8 cellular contexts compared by ENCODE assay signal in the genomic region with DNA sequence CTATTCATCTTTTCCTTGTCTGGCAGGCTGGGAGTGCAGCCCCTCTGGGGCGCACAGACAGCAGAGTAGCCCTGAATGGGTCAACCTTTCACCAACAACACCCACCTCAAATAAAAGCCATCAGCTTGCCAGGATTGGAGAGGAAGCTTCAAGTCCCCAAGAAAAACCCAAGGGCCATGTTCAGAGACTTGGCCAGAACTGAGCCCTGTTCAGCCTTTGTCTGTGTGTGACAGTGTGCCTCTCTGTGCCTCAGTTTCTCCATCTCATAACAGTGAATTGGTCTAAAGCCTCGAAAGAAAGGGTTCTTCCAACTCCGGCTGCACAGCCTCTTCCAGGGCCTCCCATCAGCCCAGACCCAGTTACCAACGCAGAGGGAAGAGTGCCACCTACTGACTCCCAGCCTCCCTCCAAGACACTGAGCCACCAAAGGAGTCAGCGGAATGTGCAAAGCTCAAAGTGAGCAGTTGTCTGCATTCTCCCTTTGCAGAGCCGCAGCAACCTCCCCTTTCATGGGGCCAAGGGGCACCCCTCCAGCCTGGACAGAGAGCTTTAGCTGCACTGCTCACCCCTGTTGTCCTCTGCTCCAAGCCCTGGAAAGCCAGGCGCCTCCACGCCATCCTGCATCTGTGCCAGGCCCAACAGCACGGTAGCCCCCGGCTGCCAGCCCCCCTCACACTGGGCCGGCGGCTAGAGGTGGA.
DNase-seq lines count a peak whose midpoint lies in the region; ATAC-seq and TF ChIP-seq lines count a peak whose summit lies in the region.

No MANE protein-coding gene starts in this region.

- H3K27ac Mint-ChIP-seq in activated T-helper 1 cell treated with anti-CD3 and anti-CD28 coated beads, Interleukin-12 subunit alpha, Interleukin-12 subunit beta, Interleukin-2, Interleukin-4 antibody, amounts not matched to agents 30 ng/mL and 10 ng/mL and 1 ng/mL, durations not matched to agents 14 hours and 24 hours and 36 hours, result no peak overlapping the region

- H3K36me3 Mint-ChIP-seq in activated T-helper 1 cell treated with anti-CD3 and anti-CD28 coated beads, Interleukin-12 subunit alpha, Interleukin-12 subunit beta, Interleukin-2, Interleukin-4 antibody, amounts not matched to agents 30 ng/mL and 10 ng/mL and 1 ng/mL, durations not matched to agents 14 hours and 24 hours and 36 hours (ENCODE audit: low read depth), result no peaks in the 10 kb centered on the region

- H3K9me3 Mint-ChIP-seq in activated T-helper 1 cell treated with anti-CD3 and anti-CD28 coated beads, Interleukin-12 subunit alpha, Interleukin-12 subunit beta, Interleukin-2, Interleukin-4 antibody, amounts not matched to agents 30 ng/mL and 10 ng/mL and 1 ng/mL, durations not matched to agents 14 hours and 24 hours and 36 hours, result no peaks in the 10 kb centered on the region

- H3K4me3 Mint-ChIP-seq in activated T-helper 1 cell treated with anti-CD3 and anti-CD28 coated beads, Interleukin-12 subunit alpha, Interleukin-12 subunit beta, Interleukin-2, Interleukin-4 antibody, amounts not matched to agents 30 ng/mL and 10 ng/mL and 1 ng/mL, durations not matched to agents 14 hours and 24 hours and 36 hours, result no peak overlapping the region

- DNase-seq in A172 (ENCODE audit: low spot score) (peak; percentile 55), GM12865 (ENCODE audit: low read depth) (peak; percentile 59), NCI-H446 treated with DMSO at 0.1 percent for 48 hours (lab: John Stamatoyannopoulos, UW) (peak; percentile 60), cardiac fibroblast (ENCODE audit: low read depth in 2 of 2) (peak; percentile 55 to 77), left lobe of liver (ENCODE audit: low spot score) (peak; percentile 56), ureter (ENCODE audit: low spot score) (peak; percentile 67), COLO668 (lab: John Stamatoyannopoulos, UW; ENCODE audit: unreplicated experiment) (no peak)
- DNase-seq in activated T-helper 1 cell treated with anti-CD3 and anti-CD28 coated beads, Interleukin-12 subunit alpha, Interleukin-12 subunit beta, Interleukin-2, Interleukin-4 antibody, amounts not matched to agents 30 ng/mL and 10 ng/mL and 1 ng/mL, durations not matched to agents 14 hours and 24 hours and 36 hours (ENCODE audit: low spot score), result no peak

- TF ChIP-seq CTCF in GM12865 (IDR thresholded peaks at IDR 0.05; ENCODE audit: insufficient read depth, low read depth, low read length, missing control alignments), result peak; percentile 72
- peak; percentile 56 for TF ChIP-seq CTCF in cardiac fibroblast (IDR thresholded peaks at IDR 0.05; ENCODE audit: low read depth, low read length)

- no peaks in the 10 kb centered on the region for H3K4me1 Mint-ChIP-seq in activated T-helper 1 cell treated with anti-CD3 and anti-CD28 coated beads, Interleukin-12 subunit alpha, Interleukin-12 subunit beta, Interleukin-2, Interleukin-4 antibody, amounts not matched to agents 30 ng/mL and 10 ng/mL and 1 ng/mL, durations not matched to agents 14 hours and 24 hours and 36 hours (ENCODE audit: low read depth)

- H3K4me3 ChIP-seq in GM12865 (ENCODE audit: low read depth, low read length), result no peak overlapping the region
- no peak overlapping the region for H3K4me3 ChIP-seq in cardiac fibroblast (replicated peaks in 1 of 2; ENCODE audit: low read depth in 2 of 2, low read length in 2 of 2)

- no peaks in the 10 kb centered on the region for H3K27me3 Mint-ChIP-seq in activated T-helper 1 cell treated with anti-CD3 and anti-CD28 coated beads, Interleukin-12 subunit alpha, Interleukin-12 subunit beta, Interleukin-2, Interleukin-4 antibody, amounts not matched to agents 30 ng/mL and 10 ng/mL and 1 ng/mL, durations not matched to agents 14 hours and 24 hours and 36 hours (ENCODE audit: insufficient read depth)

- ATAC-seq in left lobe of liver, result peak; percentile 96

- intact Hi-C loops in activated T-helper 1 cell treated with anti-CD3 and anti-CD28 coated beads, Interleukin-12 subunit alpha, Interleukin-12 subunit beta, Interleukin-2, Interleukin-4 antibody, amounts not matched to agents 30 ng/mL and 10 ng/mL and 1 ng/mL, durations not matched to agents 14 hours and 24 hours and 36 hours (cut with micrococcal nuclease), result no loop called here

Comparison
In these comparisons a context has a peak if more than half of its experiments do, and no peak if none do; other contexts are left out.
1. DNase-seq: peak in A172 (single experiment), GM12865 (single experiment), NCI-H446 treated with DMSO at 0.1 percent for 48 hours (single experiment), cardiac fibroblast (2 of 2), left lobe of liver (single experiment) and ureter (single experiment); none in COLO668 (single experiment) and activated T-helper 1 cell treated with anti-CD3 and anti-CD28 coated beads, Interleukin-12 subunit alpha, Interleukin-12 subunit beta, Interleukin-2, Interleukin-4 antibody, amounts not matched to agents 30 ng/mL and 10 ng/mL and 1 ng/mL, durations not matched to agents 14 hours and 24 hours and 36 hours (single experiment).